8 cellular contexts compared by ENCODE assay signal in genomic region chr10:83991986-83992753, GRCh38.
DNase-seq lines count a peak whose midpoint lies in the region; ATAC-seq, FAIRE-seq and TF ChIP-seq lines count a peak whose summit lies in the region.

No MANE protein-coding gene starts in this region.

- H3K9me3 ChIP-seq in GM23248 (ENCODE audit: low read depth): no peaks in the 10 kb centered on the region
- H3K9me3 ChIP-seq in endothelial cell of umbilical vein (replicated peaks; ENCODE audit: control insufficient read depth, insufficient read depth, low read length): no peaks in the 10 kb centered on the region
- H3K9me3 ChIP-seq in upper lobe of right lung: no peaks in the 10 kb centered on the region

- H3K9ac ChIP-seq in GM23248 (no peak overlapping the region), endothelial cell of umbilical vein (replicated peaks; ENCODE audit: extremely low read depth, insufficient read depth, low read length) (no peak overlapping the region)

- H4K20me1 ChIP-seq in GM23248 (ENCODE audit: insufficient read depth) (no peaks in the 10 kb centered on the region), endothelial cell of umbilical vein (replicated peaks; ENCODE audit: control insufficient read depth, extremely low read depth, insufficient read depth, low read length) (no peaks in the 10 kb centered on the region)

- H3K79me2 ChIP-seq in GM23248 (ENCODE audit: insufficient read depth) (no peaks in the 10 kb centered on the region), endothelial cell of umbilical vein (ENCODE audit: control insufficient read depth, insufficient read depth, low read length) (no peaks in the 10 kb centered on the region)

- in situ Hi-C loops in GM23248 (cut with MboI): no loop called here

- TF ChIP-seq CTCF in endothelial cell of umbilical vein (IDR thresholded peaks at IDR 0.05; ENCODE audit: extremely low read depth in 1 of 2, insufficient read depth in 1 of 2, low read depth in 1 of 2, low read length in 2 of 2) (peak; percentile 37 to 46), upper lobe of right lung (IDR thresholded peaks at IDR 0.05) (peak; percentile 31)

- H3K4me3 ChIP-seq in GM23248 (no peak overlapping the region), endothelial cell of umbilical vein (replicated peaks in 1 of 3; ENCODE audit: insufficient read depth in 1 of 3, low read depth in 1 of 3, low read length in 3 of 3) (no peak overlapping the region), upper lobe of right lung (no peak overlapping the region)

- TF ChIP-seq POLR2A in endothelial cell of umbilical vein (IDR thresholded peaks at IDR 0.05; ENCODE audit: low read depth, low read length): no peak

- H3K27ac ChIP-seq in GM23248: no peak overlapping the region
- no peak overlapping the region for H3K27ac ChIP-seq in endothelial cell of umbilical vein (ENCODE audit: insufficient read depth, low read depth, low read length)
- H3K27ac ChIP-seq in upper lobe of right lung: no peak overlapping the region

- BruUV-seq in endothelial cell of umbilical vein (replicated peaks; lab: Mats Ljungman, UMichigan): no TSS peak

- H3K4me2 ChIP-seq in GM23248 (ENCODE audit: unreplicated experiment) (no peak overlapping the region), endothelial cell of umbilical vein (ENCODE audit: insufficient read depth, low read length) (no peak overlapping the region)

- dilution Hi-C loops in endothelial cell of umbilical vein (cut with MboI; ENCODE audit: extremely low pct_ligation_motif_present, low sequenced_read_pairs): no loop called here

- FAIRE-seq in endothelial cell of umbilical vein (lab: Jason Lieb, UNC): peak; percentile 77

- no peaks in the 10 kb centered on the region for H3K27me3 ChIP-seq in GM23248 (replicated peaks; ENCODE audit: insufficient read depth)
- H3K27me3 ChIP-seq in endothelial cell of umbilical vein (ENCODE audit: control insufficient read depth in 2 of 2, insufficient read depth in 2 of 2, low read length in 2 of 2): no peaks in the 10 kb centered on the region
- no peaks in the 10 kb centered on the region for H3K27me3 ChIP-seq in upper lobe of right lung

- POLR2A ChIA-PET in endothelial cell of umbilical vein (lab: Charles Lee): no interaction called here

- no peaks in the 10 kb centered on the region for H3F3A ChIP-seq in GM23248 (ENCODE audit: insufficient read depth)

- H3K4me1 ChIP-seq in GM23248 (ENCODE audit: insufficient read depth) (no peaks in the 10 kb centered on the region), endothelial cell of umbilical vein (ENCODE audit: control insufficient read depth, extremely low read depth, insufficient read depth, low read length) (no peaks in the 10 kb centered on the region), upper lobe of right lung (no peaks in the 10 kb centered on the region)

- DNase-seq in NCI-H1417 (lab: John Stamatoyannopoulos, UW) (peak; percentile 4 to 38 (median 18)), NCI-H1417 treated with DMSO at 0.1 percent for 48 hours (lab: John Stamatoyannopoulos, UW) (no peak), GM23248 (peak; percentile 23), NCI-H1694 (lab: John Stamatoyannopoulos, UW) (peak; percentile 2), endothelial cell of umbilical vein (ENCODE audit: low read depth, low spot score) (peak; percentile 30), upper lobe of right lung (no peak)
- DNase-seq in stimulated activated naive CD4-positive, alpha-beta T cell (lab: John Stamatoyannopoulos, UW): no peak

- no peaks in the 10 kb centered on the region for H3K36me3 ChIP-seq in GM23248 (ENCODE audit: low read depth)
- H3K36me3 ChIP-seq in endothelial cell of umbilical vein (ENCODE audit: control insufficient read depth in 2 of 2, extremely low read depth in 1 of 2, insufficient read depth in 2 of 2, low read length in 2 of 2): no peaks in the 10 kb centered on the region
- no peaks in the 10 kb centered on the region for H3K36me3 ChIP-seq in upper lobe of right lung

- ATAC-seq in upper lobe of right lung: peak; percentile 54
- ATAC-seq in GM21737 (IDR thresholded peaks at IDR 0.05; ENCODE audit: unreplicated experiment): no peak

- H2AFZ ChIP-seq in GM23248: no peak overlapping the region
- H2AFZ ChIP-seq in endothelial cell of umbilical vein (ENCODE audit: low read depth, low read length): no peak overlapping the region

- intact Hi-C loops in endothelial cell of umbilical vein (cut with micrococcal nuclease): no loop called here
- intact Hi-C loops in upper lobe of right lung (cut with DNase I): no loop called here

- 16 to 21% methylated on average over 7 of the region's 7 CpGs for WGBS in GM23248 (ENCODE audit: low coverage in 1 of 2, low lambda C conversion rate in 2 of 2, missing lambda C conversion rate in 2 of 2), 2 experiments

- no peaks in the 10 kb centered on the region for H3K9me2 ChIP-seq in GM23248 (ENCODE audit: insufficient read depth)

- no peaks in the 10 kb centered on the region for H3K9me1 ChIP-seq in endothelial cell of umbilical vein (replicated peaks; ENCODE audit: control insufficient read depth, extremely low read depth, insufficient read depth, low read length)

- CTCF ChIA-PET in endothelial cell of umbilical vein (lab: Charles Lee): interaction anchor here (0.7 kb wide), 1 partner anchor 1195 kb away, joined by 3 read pairs; no protein-coding TSS in a partner anchor

TF ChIP-seq in endothelial cell of umbilical vein, 7 proteins besides CTCF, POLR2A, EP300 and RAD21:
- no peak for TF ChIP-seq FOS (IDR thresholded peaks at IDR 0.05; ENCODE audit: borderline replicate concordance, insufficient read depth, low read length)
- no peak for TF ChIP-seq GATA2 (IDR thresholded peaks at IDR 0.05; ENCODE audit: insufficient read depth, insufficient read length, low read depth, low read length)
- TF ChIP-seq JUN (IDR thresholded peaks at IDR 0.05; ENCODE audit: borderline replicate concordance, insufficient read depth, insufficient read length, low read depth): no peak

Comparison
In these comparisons a context has a peak if more than half of its experiments do, and no peak if none do; other contexts are left out.
1. DNase-seq: peak in NCI-H1417 (3 of 3), GM23248 (single experiment), NCI-H1694 (single experiment) and endothelial cell of umbilical vein (single experiment); none in NCI-H1417 treated with DMSO at 0.1 percent for 48 hours (single experiment), upper lobe of right lung (single experiment) and stimulated activated naive CD4-positive, alpha-beta T cell (0 of 6).